Comparison of ENCODE assay signal across 9 cellular contexts in genomic region chr18:80200171-80200931, GRCh38. TPM values are rescaled to one million over a fixed set of nuclear protein-coding genes. Genes with fewer than 3 reads are reported as not detected.
DNase-seq lines count a peak whose midpoint lies in the region; ATAC-seq and TF ChIP-seq lines count a peak whose summit lies in the region.
"Had no signal": no experiment of that assay in that cellular context is flagged by ENCODE, and none has a peak within 500 bp of the region (broad histone marks: within the 10 kb centered on the region; RNA-seq: fewer than 3 reads in every experiment).

No MANE protein-coding gene starts in this region.

- H3K27ac Mint-ChIP-seq in nephron = peak overlapping the region; percentile 77 to 95 (median 90)

- DNase-seq in COLO668 (lab: John Stamatoyannopoulos, UW; ENCODE audit: unreplicated experiment) (peak; percentile 43), IMR-90 (peak; percentile 17), brain microvascular endothelial cell (no peak), SW480 (ENCODE audit: low spot score) (no peak)
- DNase-seq in activated CD8-positive, alpha-beta memory T cell treated with anti-CD3 and anti-CD28 coated beads, Interleukin-2, amount 50 U/mL, for 4 hours = no peak
- DNase-seq: activated CD4-positive, alpha-beta T cell treated with anti-CD3 and anti-CD28 coated beads, Interleukin-2, amount 50 U/mL, for 1 hour had no signal

- H4K20me1 ChIP-seq in IMR-90 (ENCODE audit: insufficient read depth, low read length) = peaks cover 4% of the 10 kb centered on the region

- no peaks in the 10 kb centered on the region for H3K36me3 ChIP-seq in IMR-90 (ENCODE audit: control insufficient read depth, insufficient read depth, low read length)
- H3K36me3 ChIP-seq in brain microvascular endothelial cell (replicated peaks) = no peaks in the 10 kb centered on the region

- no peak overlapping the region for H4K5ac ChIP-seq in IMR-90 (ENCODE audit: low read depth, low read length)

- H3K4me3 ChIP-seq in IMR-90 (ENCODE audit: insufficient read depth, low read depth, low read length) = no peak overlapping the region
- H3K4me3 ChIP-seq in brain microvascular endothelial cell (ENCODE audit: low read depth, low read length) = no peak overlapping the region

- in situ Hi-C loops in IMR-90 (cut with MboI; ENCODE audit: low sequenced_read_pairs) = no loop called here
- in situ Hi-C loops in brain microvascular endothelial cell (cut with HindIII; ENCODE audit: low pct_ligation_motif_present, low sequenced_read_pairs) = no loop called here

- intact Hi-C loops in IMR-90 (cut with micrococcal nuclease) = no loop called here

- peak overlapping the region; percentile 51 for H2AK9ac ChIP-seq in IMR-90 (replicated peaks; ENCODE audit: low read depth, low read length, poor library complexity)

- no peaks in the 10 kb centered on the region for H3K9me3 ChIP-seq in IMR-90 (ENCODE audit: control insufficient read depth, insufficient read depth, low read length)

- BruUV-seq in IMR-90 (replicated peaks; lab: Mats Ljungman, UMichigan) = no TSS peak

- H3K27me3 Mint-ChIP-seq in nephron (ENCODE audit: low read depth) = no peaks in the 10 kb centered on the region

- POLR2A ChIA-PET in IMR-90 (lab: Charles Lee; ENCODE audit: unreplicated experiment) = no interaction called here

- H3K9me3 Mint-ChIP-seq in nephron = no peaks in the 10 kb centered on the region

- H3K4me1 Mint-ChIP-seq in nephron = peaks cover 48% of the 10 kb centered on the region

- H2BK15ac ChIP-seq in IMR-90 (ENCODE audit: low read depth, low read length) = no peak overlapping the region

- peaks cover 8% of the 10 kb centered on the region for H3K4me1 ChIP-seq in IMR-90 (ENCODE audit: control insufficient read depth, insufficient read depth, low read length)

- peaks cover 11% of the 10 kb centered on the region for H3K9me1 ChIP-seq in IMR-90 (ENCODE audit: insufficient read depth, low read length)

- peak overlapping the region in 2 of 3 experiments; percentile 50 to 51 for H3K4me3 Mint-ChIP-seq in nephron

- no peak overlapping the region for H2BK120ac ChIP-seq in IMR-90 (ENCODE audit: low read depth, low read length)

- no peak overlapping the region for H3K9ac ChIP-seq in IMR-90 (ENCODE audit: low read depth, low read length)

- H3K79me1 ChIP-seq in IMR-90 (ENCODE audit: low read depth in 1 of 2, low read length in 2 of 2) = no peaks in the 10 kb centered on the region

- dilution Hi-C loops in IMR-90 (cut with HindIII; ENCODE audit: low sequenced_read_pairs, unreplicated experiment) = no loop called here

- no peak overlapping the region for H3K14ac ChIP-seq in IMR-90 (replicated peaks; ENCODE audit: low read depth, low read length)

- no peak overlapping the region for H3K18ac ChIP-seq in IMR-90 (ENCODE audit: low read depth, low read length)

- H2AK5ac ChIP-seq in IMR-90 (ENCODE audit: low read depth, low read length) = 0 out of 2 replicates have a peak overlapping the region, but pooled peaks have one; percentile 24

- H3K27me3 ChIP-seq in IMR-90 (ENCODE audit: control insufficient read depth, insufficient read depth, low read length) = no peaks in the 10 kb centered on the region
- H3K27me3 ChIP-seq in brain microvascular endothelial cell (replicated peaks) = no peaks in the 10 kb centered on the region

- TF ChIP-seq POLR2A in IMR-90 (IDR thresholded peaks at IDR 0.05; ENCODE audit: low read depth, low read length) = no peak

- TF ChIP-seq RAD21 in IMR-90 (IDR thresholded peaks at IDR 0.05; ENCODE audit: low read length) = no peak

- no peak overlapping the region for H4K8ac ChIP-seq in IMR-90 (ENCODE audit: low read depth in 2 of 2, low read length in 2 of 2)

- TF ChIP-seq CTCF in IMR-90 (conservative IDR thresholded peaks at IDR 0.05; ENCODE audit: low read depth, low read length) (peak; percentile 13; the same call in 1 of the 2 replicates), brain microvascular endothelial cell (IDR thresholded peaks at IDR 0.05; ENCODE audit: low read depth, low read length, missing control alignments) (peak; percentile 47), nephron (IDR thresholded peaks at IDR 0.05; ENCODE audit: unreplicated experiment in 3 of 3) (peak; percentile 16 to 40 (median 17))

- ATAC-seq in IMR-90 (ENCODE audit: low read depth) (peak; percentile 47), HG03095 (IDR thresholded peaks at IDR 0.05; ENCODE audit: unreplicated experiment) (no peak), HG03039 (IDR thresholded peaks at IDR 0.05; ENCODE audit: unreplicated experiment) (no peak)

- H3K36me3 Mint-ChIP-seq in nephron (ENCODE audit: low read depth) = peaks cover 16% of the 10 kb centered on the region

- no peak overlapping the region for H2BK5ac ChIP-seq in IMR-90 (ENCODE audit: low read depth, low read length, poor library complexity, severe bottlenecking)

- no peak overlapping the region for H4K91ac ChIP-seq in IMR-90 (ENCODE audit: insufficient read depth, low read depth, low read length)

- CTCF ChIA-PET in IMR-90 (lab: Yijun Ruan, JAX) = interaction anchor here (0.8 to 1.1 kb wide), 3 partner anchors 13 to 58 kb away, joined by 3 read pairs; no protein-coding TSS in a partner anchor

- no peak overlapping the region for H2BK20ac ChIP-seq in IMR-90 (ENCODE audit: low read depth, low read length)

- peak overlapping the region; percentile 2 for H2AFZ ChIP-seq in IMR-90 (replicated peaks; ENCODE audit: low read length, poor library complexity)

- WGBS in IMR-90 (ENCODE audit: extremely low coverage in 2 of 2, insufficient read length in 1 of 2), 2 experiments = 51% methylated on average over 4 of the region's 17 CpGs; no CpG with 5 or more reads in 1 of the 2 experiments

- H3K4ac ChIP-seq in IMR-90 (ENCODE audit: low read depth, low read length) = no peak overlapping the region

- peak overlapping the region; percentile 32; the same call in 1 of the 2 replicates for H3K23ac ChIP-seq in IMR-90 (ENCODE audit: low read depth, low read length)

- no peak overlapping the region for H3K4me2 ChIP-seq in IMR-90 (ENCODE audit: low read depth, low read length)

- no peak overlapping the region for H3K56ac ChIP-seq in IMR-90 (ENCODE audit: extremely low read depth, insufficient read depth, low read length)

- H3K27ac ChIP-seq in IMR-90 (ENCODE audit: insufficient read depth, low read length) = no peak overlapping the region
- no peak overlapping the region for H3K27ac ChIP-seq in brain microvascular endothelial cell

TF ChIP-seq in IMR-90, 13 proteins besides CTCF, POLR2A, EP300 and RAD21:
- TF ChIP-seq RCOR1 (IDR thresholded peaks at IDR 0.05; ENCODE audit: insufficient replicate concordance, low read length) (no peak), USF2 (IDR thresholded peaks at IDR 0.05; ENCODE audit: low read depth, low read length) (no peak), ELK1 (IDR thresholded peaks at IDR 0.05; ENCODE audit: borderline replicate concordance, low read depth, low read length) (no peak), FOS (IDR thresholded peaks at IDR 0.05; ENCODE audit: low read depth, low read length) (no peak), SMC3 (IDR thresholded peaks at IDR 0.05; ENCODE audit: low read depth, low read length) (0 out of 2 replicates have a peak, but pooled peaks have one; percentile 1)
TF ChIP-seq in IMR-90: peak in this region for 1.

RNA-seq across cellular contexts. Expression of gene PARD6G, which starts 47.0 kb away (rescaled TPM):
- total RNA-seq in IMR-90 (2012; rRNA removed) = 2.5 and 3.3 TPM in 2 replicates
- 4.6 and 4.7 TPM in 2 replicates for polyA plus RNA-seq in IMR-90 (2012; rRNA removed)
- 4.8 and 5.6 TPM in 2 replicates for polyA plus RNA-seq in IMR-90 (2012; cell fraction: cytosol; rRNA removed)
- polyA plus RNA-seq in IMR-90 (2012; cell fraction: nucleus; rRNA removed; ENCODE audit: low replicate concordance) = 3.6 and 3.7 TPM in 2 replicates

Comparison
In these comparisons a context has a peak if more than half of its experiments do, and no peak if none do; other contexts are left out.
1. DNase-seq: peak in COLO668 (single experiment) and IMR-90 (single experiment); none in brain microvascular endothelial cell (single experiment), SW480 (single experiment) and activated CD8-positive, alpha-beta memory T cell treated with anti-CD3 and anti-CD28 coated beads, Interleukin-2, amount 50 U/mL, for 4 hours (single experiment).
2. Peak in every context shown above with its lines, with median percentiles within 50 percentile points of each other: CTCF ChIP-seq.